Comparison of ENCODE assay signal across 9 cellular contexts in the genomic region with DNA sequence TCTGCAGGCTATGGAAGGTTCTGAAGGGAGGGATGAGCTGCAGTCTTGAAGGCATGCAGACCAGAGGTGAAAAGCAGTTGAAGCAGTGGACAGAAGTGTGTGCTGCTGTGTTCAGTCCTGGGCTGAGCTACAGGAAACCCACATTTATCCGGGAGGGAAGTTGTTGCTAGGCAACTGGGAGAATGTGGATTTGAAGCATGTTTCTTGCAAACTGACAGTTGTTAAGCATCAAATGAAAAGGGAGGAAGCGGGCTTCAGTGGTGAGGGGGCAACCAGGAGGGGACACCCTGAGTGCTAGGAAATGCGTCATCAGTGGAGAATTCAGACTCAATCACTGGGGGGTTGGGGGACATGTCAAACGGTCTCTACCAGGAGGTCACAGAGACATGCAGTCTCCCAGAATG. TPM values are rescaled to one million over a fixed set of nuclear protein-coding genes. Genes with fewer than 3 reads are reported as not detected.
DNase-seq lines count a peak whose midpoint lies in the region; ATAC-seq and TF ChIP-seq lines count a peak whose summit lies in the region.
"Had no signal": no experiment of that assay in that cellular context is flagged by ENCODE, and none has a peak within 500 bp of the region (broad histone marks: within the 10 kb centered on the region; RNA-seq: fewer than 3 reads in every experiment).

No MANE protein-coding gene starts in this region.

- H3K36me3 Mint-ChIP-seq in central memory CD8-positive, alpha-beta T cell (ENCODE audit: insufficient read depth) = peaks cover 1% of the 10 kb centered on the region

- 80% methylated on average over 2 of the region's 4 CpGs; no CpG with 5 or more reads in 1 of the 2 experiments for WGBS in IMR-90 (ENCODE audit: extremely low coverage in 2 of 2, insufficient read length in 1 of 2), 2 experiments
- WGBS in mesenchymal stem cell = 20% methylated on average over 4 of the region's 4 CpGs

- intact Hi-C loops in IMR-90 (cut with micrococcal nuclease) = no loop called here

- in situ Hi-C loops in IMR-90 (cut with MboI; ENCODE audit: low sequenced_read_pairs) = no loop called here
- in situ Hi-C loops in GM13977 (cut with MboI; ENCODE audit: low pct_unique_long_range_greater_than_20kb, low sequenced_read_pairs, unreplicated experiment) = no loop called here

- POLR2A ChIA-PET in IMR-90 (lab: Charles Lee; ENCODE audit: unreplicated experiment) = no interaction called here

- H3K27me3 ChIP-seq in IMR-90 (ENCODE audit: control insufficient read depth, insufficient read depth, low read length) (no peaks in the 10 kb centered on the region), mesenchymal stem cell (ENCODE audit: control insufficient read depth in 1 of 2, insufficient read depth in 1 of 2, low read length in 2 of 2) (no peaks in the 10 kb centered on the region)

- BruUV-seq in IMR-90 (replicated peaks; lab: Mats Ljungman, UMichigan) = no TSS peak

- no peaks in the 10 kb centered on the region for H3K9me3 Mint-ChIP-seq in central memory CD8-positive, alpha-beta T cell

- H2AFZ ChIP-seq in IMR-90 (replicated peaks; ENCODE audit: low read length, poor library complexity) (peak overlapping the region; percentile 47), mesenchymal stem cell (ENCODE audit: low read depth, low read length) (no peak overlapping the region)

- H3K9ac ChIP-seq in IMR-90 (ENCODE audit: low read depth, low read length) (no peak overlapping the region), mesenchymal stem cell (ENCODE audit: low read length) (no peak overlapping the region)

- H2BK20ac ChIP-seq in IMR-90 (ENCODE audit: low read depth, low read length) = peak overlapping the region; percentile 54; the same call in 1 of the 2 replicates

- H3K9me1 ChIP-seq in IMR-90 (ENCODE audit: insufficient read depth, low read length) = peaks cover 25% of the 10 kb centered on the region

- CTCF ChIA-PET in IMR-90 (lab: Yijun Ruan, JAX) = no interaction called here

- H3K36me3 ChIP-seq in IMR-90 (ENCODE audit: control insufficient read depth, insufficient read depth, low read length) = no peaks in the 10 kb centered on the region
- no peaks in the 10 kb centered on the region for H3K36me3 ChIP-seq in mesenchymal stem cell (ENCODE audit: control insufficient read depth in 1 of 2, insufficient read depth in 2 of 2, low read depth in 1 of 2, low read length in 2 of 2)

- H3K27ac ChIP-seq in IMR-90 (ENCODE audit: insufficient read depth, low read length) = peak overlapping the region; percentile 20
- H3K27ac ChIP-seq in mesenchymal stem cell (ENCODE audit: low read length, poor library complexity, severe bottlenecking) = peak overlapping the region; percentile 99

- TF ChIP-seq RAD21 in IMR-90 (IDR thresholded peaks at IDR 0.05; ENCODE audit: low read length) = no peak

- H3K23ac ChIP-seq in IMR-90 (ENCODE audit: low read depth, low read length) (no peak overlapping the region), mesenchymal stem cell (ENCODE audit: low read length in 2 of 2) (no peak overlapping the region)

- peak overlapping the region; percentile 45 for H4K5ac ChIP-seq in IMR-90 (ENCODE audit: low read depth, low read length)

- no peak overlapping the region for H2BK12ac ChIP-seq in mesenchymal stem cell (ENCODE audit: low read length in 2 of 2)

- H3K4ac ChIP-seq in IMR-90 (ENCODE audit: low read depth, low read length) (peak overlapping the region; percentile 30), mesenchymal stem cell (ENCODE audit: low read depth in 1 of 2, low read length in 2 of 2) (no peak overlapping the region)

- H4K20me1 ChIP-seq in IMR-90 (ENCODE audit: insufficient read depth, low read length) = no peaks in the 10 kb centered on the region

- dilution Hi-C loops in IMR-90 (cut with HindIII; ENCODE audit: low sequenced_read_pairs, unreplicated experiment) = no loop called here

- no peak overlapping the region for H3K56ac ChIP-seq in IMR-90 (ENCODE audit: extremely low read depth, insufficient read depth, low read length)

- DNase-seq in AML-193 (lab: John Stamatoyannopoulos, UW) (peak; percentile 45 to 65), IMR-90 (peak; percentile 61), mesenchymal stem cell (peak; percentile 74), GM19240 (ENCODE audit: insufficient read length, low spot score) (no peak), middle frontal gyrus (ENCODE audit: extremely low spot score, low spot score) (no peak), GM13977 (ENCODE audit: low spot score) (no peak)
- DNase-seq in central memory CD8-positive, alpha-beta T cell (ENCODE audit: low spot score in 2 of 2) = no peak

- H2AK5ac ChIP-seq in IMR-90 (ENCODE audit: low read depth, low read length) (peak overlapping the region; percentile 61), mesenchymal stem cell (ENCODE audit: low read length, severe bottlenecking) (peak overlapping the region; percentile 90)

- no peak for ATAC-seq in IMR-90 (ENCODE audit: low read depth)
- ATAC-seq in central memory CD8-positive, alpha-beta T cell (replicated peaks; ENCODE audit: extremely low read depth, poor library complexity, severe bottlenecking) = peak; percentile 54
- no peak for ATAC-seq in HG03432 (IDR thresholded peaks at IDR 0.05; ENCODE audit: unreplicated experiment)

- H4K91ac ChIP-seq in IMR-90 (ENCODE audit: insufficient read depth, low read depth, low read length) = peak overlapping the region; percentile 23; the same call in 1 of the 2 replicates
- H4K91ac ChIP-seq in mesenchymal stem cell (ENCODE audit: low read length) = peak overlapping the region; percentile 44

- H3K14ac ChIP-seq in IMR-90 (replicated peaks; ENCODE audit: low read depth, low read length) = peak overlapping the region; percentile 47
- no peak overlapping the region for H3K14ac ChIP-seq in mesenchymal stem cell (ENCODE audit: low read length in 2 of 2)

- TF ChIP-seq CTCF in IMR-90 (conservative IDR thresholded peaks at IDR 0.05; ENCODE audit: low read depth, low read length) (no peak), GM13977 (IDR thresholded peaks at IDR 0.05; ENCODE audit: extremely low read depth, insufficient read depth, missing control alignments) (no peak)

- no peak overlapping the region for H3K27ac Mint-ChIP-seq in central memory CD8-positive, alpha-beta T cell (ENCODE audit: low read depth)

- peak overlapping the region; percentile 43 for H3K18ac ChIP-seq in IMR-90 (ENCODE audit: low read depth, low read length)
- H3K18ac ChIP-seq in mesenchymal stem cell (ENCODE audit: low read depth in 1 of 2, low read length in 2 of 2) = no peak overlapping the region

- TF ChIP-seq POLR2A in IMR-90 (IDR thresholded peaks at IDR 0.05; ENCODE audit: low read depth, low read length) = no peak

- H3K4me1 ChIP-seq in IMR-90 (ENCODE audit: control insufficient read depth, insufficient read depth, low read length) = peaks cover 31% of the 10 kb centered on the region
- peaks cover 36% of the 10 kb centered on the region for H3K4me1 ChIP-seq in mesenchymal stem cell (ENCODE audit: control insufficient read depth, insufficient read depth, low read depth, low read length)

- H3K27me3 Mint-ChIP-seq in central memory CD8-positive, alpha-beta T cell = peaks cover 43% of the 10 kb centered on the region

- no peak overlapping the region for H3K4me2 ChIP-seq in IMR-90 (ENCODE audit: low read depth, low read length)
- no peak overlapping the region for H3K4me2 ChIP-seq in mesenchymal stem cell (ENCODE audit: low read length, poor library complexity, severe bottlenecking)

- H2BK5ac ChIP-seq in IMR-90 (ENCODE audit: low read depth, low read length, poor library complexity, severe bottlenecking) (no peak overlapping the region), mesenchymal stem cell (ENCODE audit: low read depth, low read length, poor library complexity, severe bottlenecking) (no peak overlapping the region)

- H4K8ac ChIP-seq in IMR-90 (ENCODE audit: low read depth in 2 of 2, low read length in 2 of 2) = peak overlapping the region in 1 of 2 experiments; percentile 32; a peak in 1 of 4 replicates
- no peak overlapping the region for H4K8ac ChIP-seq in mesenchymal stem cell (ENCODE audit: low read length)

- peaks cover 5% of the 10 kb centered on the region for H3K4me1 Mint-ChIP-seq in central memory CD8-positive, alpha-beta T cell

- H2AK9ac ChIP-seq in IMR-90 (replicated peaks; ENCODE audit: low read depth, low read length, poor library complexity) = peak overlapping the region; percentile 81

- H2BK15ac ChIP-seq in IMR-90 (ENCODE audit: low read depth, low read length) = peak overlapping the region; percentile 49; the same call in 2 of the 3 replicates
- peak overlapping the region; percentile 12 for H2BK15ac ChIP-seq in mesenchymal stem cell (ENCODE audit: low read depth, poor library complexity, severe bottlenecking)

- no peak overlapping the region for H3K4me3 ChIP-seq in IMR-90 (ENCODE audit: insufficient read depth, low read depth, low read length)
- H3K4me3 ChIP-seq in mesenchymal stem cell (ENCODE audit: insufficient read depth in 1 of 2, low read depth in 1 of 2, low read length in 2 of 2) = no peak overlapping the region

- no peak overlapping the region for H3K4me3 Mint-ChIP-seq in central memory CD8-positive, alpha-beta T cell

- H3K79me1 ChIP-seq in IMR-90 (ENCODE audit: low read depth in 1 of 2, low read length in 2 of 2) (no peaks in the 10 kb centered on the region), mesenchymal stem cell (replicated peaks; ENCODE audit: low read length, poor library complexity, severe bottlenecking) (no peaks in the 10 kb centered on the region)

- no peaks in the 10 kb centered on the region for H3K9me3 ChIP-seq in IMR-90 (ENCODE audit: control insufficient read depth, insufficient read depth, low read length)
- H3K9me3 ChIP-seq in mesenchymal stem cell (ENCODE audit: control insufficient read depth, low read length) = no peaks in the 10 kb centered on the region

- H2BK120ac ChIP-seq in IMR-90 (ENCODE audit: low read depth, low read length) = peak overlapping the region; percentile 33; the same call in 1 of the 2 replicates
- H2BK120ac ChIP-seq in mesenchymal stem cell (ENCODE audit: low read depth, low read length) = peak overlapping the region; percentile 21

TF ChIP-seq in IMR-90, 13 proteins besides CTCF, POLR2A, EP300 and RAD21 (continues in another document):
- TF ChIP-seq BHLHE40 (IDR thresholded peaks at IDR 0.05; ENCODE audit: low read depth, low read length) = no peak
- TF ChIP-seq, protein P1, sequence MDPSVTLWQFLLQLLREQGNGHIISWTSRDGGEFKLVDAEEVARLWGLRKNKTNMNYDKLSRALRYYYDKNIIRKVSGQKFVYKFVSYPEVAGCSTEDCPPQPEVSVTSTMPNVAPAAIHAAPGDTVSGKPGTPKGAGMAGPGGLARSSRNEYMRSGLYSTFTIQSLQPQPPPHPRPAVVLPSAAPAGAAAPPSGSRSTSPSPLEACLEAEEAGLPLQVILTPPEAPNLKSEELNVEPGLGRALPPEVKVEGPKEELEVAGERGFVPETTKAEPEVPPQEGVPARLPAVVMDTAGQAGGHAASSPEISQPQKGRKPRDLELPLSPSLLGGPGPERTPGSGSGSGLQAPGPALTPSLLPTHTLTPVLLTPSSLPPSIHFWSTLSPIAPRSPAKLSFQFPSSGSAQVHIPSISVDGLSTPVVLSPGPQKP (IDR thresholded peaks at IDR 0.05; ENCODE audit: borderline replicate concordance, low read depth, low read length) = no peak
- no peak for TF ChIP-seq MAFK (IDR thresholded peaks at IDR 0.05; ENCODE audit: low read depth, low read length)

RNA-seq across cellular contexts. Expression of a gene that starts 28.7 kb away (rescaled TPM):
- under 0.01 TPM in 2 replicates for total RNA-seq in IMR-90 (2012; rRNA removed)
- polyA plus RNA-seq in IMR-90 (2012; rRNA removed) = 0.11 and 0.36 TPM in 2 replicates
- 0.01 and 0.07 TPM in 2 replicates for polyA plus RNA-seq in IMR-90 (2012; cell fraction: cytosol; rRNA removed)
- polyA plus RNA-seq in IMR-90 (2012; cell fraction: nucleus; rRNA removed; ENCODE audit: low replicate concordance) = 0.40 and 0.99 TPM in 2 replicates
- 0.12 TPM for polyA plus RNA-seq in mesenchymal stem cell (2013, experiment 1 of 2)
- polyA plus RNA-seq in mesenchymal stem cell (2013, experiment 2 of 2) = 0.04 TPM
- total RNA-seq: mononuclear cell had no signal

Comparison
In these comparisons a context has a peak if more than half of its experiments do, and no peak if none do; other contexts are left out.
1. DNase-seq: peak in AML-193 (2 of 2), IMR-90 (single experiment) and mesenchymal stem cell (single experiment); none in central memory CD8-positive, alpha-beta T cell (0 of 2), GM19240 (single experiment), middle frontal gyrus (single experiment) and GM13977 (single experiment).